ENCODE assay signal across 1 cellular context in genomic region chr15:89845305-89845893, GRCh38.
A peak's percentile ranks its signal among the peaks of the same experiment; 100 is the strongest.
TF ChIP-seq lines count a peak whose summit lies in the region.

No MANE protein-coding gene starts in this region.

TF ChIP-seq in SK-N-SH, 30 proteins besides CTCF, POLR2A, EP300 and RAD21 (continued from another document):
- no peak for TF ChIP-seq USF2 (IDR thresholded peaks at IDR 0.05; ENCODE audit: borderline replicate concordance, low read depth, low read length)
- TF ChIP-seq ZBTB33 (IDR thresholded peaks at IDR 0.05; ENCODE audit: borderline replicate concordance, low read depth): no peak
- no peak for TF ChIP-seq GABPA (IDR thresholded peaks at IDR 0.05; ENCODE audit: low read depth)
- no peak for TF ChIP-seq ELF1 (IDR thresholded peaks at IDR 0.05)
- TF ChIP-seq REST (IDR thresholded peaks at IDR 0.05; ENCODE audit: low read depth, low read length): no peak
- TF ChIP-seq RXRA (IDR thresholded peaks at IDR 0.05; ENCODE audit: borderline replicate concordance, low read depth): peak; percentile 45; the same call in 1 of the 2 replicates
- TF ChIP-seq EZH2phosphoT487 (IDR thresholded peaks at IDR 0.05; ENCODE audit: borderline replicate concordance, low read depth): no peak
- TF ChIP-seq GATA2 (CRISPR knock-in tag; IDR thresholded peaks at IDR 0.05): no peak
- peak; percentile 94 for TF ChIP-seq JUND (IDR thresholded peaks at IDR 0.05)
- no peak for TF ChIP-seq RFX5 (IDR thresholded peaks at IDR 0.05; ENCODE audit: low read length)
- TF ChIP-seq PBX3 (IDR thresholded peaks at IDR 0.05): peak; percentile 55; the same call in 1 of the 2 replicates
- peak; percentile 75; the same call in 1 of the 2 replicates for TF ChIP-seq TEAD4 (IDR thresholded peaks at IDR 0.05; ENCODE audit: borderline replicate concordance, insufficient read depth)
- 0 out of 2 replicates have a peak, but pooled peaks have one; percentile 6 for TF ChIP-seq TAF1 (IDR thresholded peaks at IDR 0.05; ENCODE audit: borderline replicate concordance, low read depth, low read length)
- TF ChIP-seq NFIC (IDR thresholded peaks at IDR 0.05; ENCODE audit: borderline replicate concordance): peak; percentile 60; the same call in 1 of the 2 replicates
- no peak for TF ChIP-seq MXI1 (IDR thresholded peaks at IDR 0.05; ENCODE audit: low read depth, low read length)
- peak; percentile 78 for TF ChIP-seq MAX (IDR thresholded peaks at IDR 0.05; ENCODE audit: low read depth)
- no peak for TF ChIP-seq NRF1 (IDR thresholded peaks at IDR 0.05; ENCODE audit: low read depth, low read length)
- no peak for TF ChIP-seq USF1 (IDR thresholded peaks at IDR 0.05; ENCODE audit: borderline replicate concordance, low read depth)
